ENCODE assay signal across 9 cellular contexts in genomic region chr18:4454548-4455112, GRCh38. TPM values are rescaled to one million over a fixed set of nuclear protein-coding genes. Genes with fewer than 3 reads are reported as not detected.
DNase-seq lines count a peak whose midpoint lies in the region; ATAC-seq and TF ChIP-seq lines count a peak whose summit lies in the region.
"Had no signal": no experiment of that assay in that cellular context is flagged by ENCODE, and none has a peak within 500 bp of the region (broad histone marks: within the 10 kb centered on the region; RNA-seq: fewer than 3 reads in every experiment).

No MANE protein-coding gene starts in this region.

- peak; percentile 17 for ATAC-seq in GM18868 (IDR thresholded peaks at IDR 0.05; ENCODE audit: unreplicated experiment)
- ATAC-seq in psoas muscle, result no peak
- no peak for ATAC-seq in effector memory CD8-positive, alpha-beta T cell (replicated peaks)
- ATAC-seq: K562 had no signal

- no peaks in the 10 kb centered on the region for H3K36me3 Mint-ChIP-seq in effector memory CD8-positive, alpha-beta T cell (ENCODE audit: insufficient read depth)

- WGBS in psoas muscle, 3 donors, result 1% methylated on average over 41 to 65 of the region's 65 CpGs

- DNase-seq in fibroblast of villous mesenchyme (ENCODE audit: low read depth), result no peak
- peak in 1 of 2 donors; percentile 10 for DNase-seq in psoas muscle
- DNase-seq in effector memory CD8-positive, alpha-beta T cell, result no peak
- DNase-seq in AML-193 (lab: John Stamatoyannopoulos, UW), result no peak
- no peak for DNase-seq in pons (ENCODE audit: low spot score)
- no peak for DNase-seq in SIG-M5 (lab: John Stamatoyannopoulos, UW)

- H3K27me3 ChIP-seq in HUES48 (ENCODE audit: control insufficient read depth, insufficient read depth, low read length), result peaks cover 21% of the 10 kb centered on the region
- peaks cover 0 to 48% (median 15%) of the 10 kb centered on the region in 3 donors for H3K27me3 ChIP-seq in psoas muscle (ENCODE audit: insufficient read depth in 3 of 3, low read length in 2 of 3)

- H3K9me3 ChIP-seq in HUES48 (ENCODE audit: control insufficient read depth, insufficient read depth, low read length) (no peaks in the 10 kb centered on the region), psoas muscle (no peaks in the 10 kb centered on the region)

- TF ChIP-seq CTCF in fibroblast of villous mesenchyme (IDR thresholded peaks at IDR 0.05; ENCODE audit: insufficient read depth, low read depth, low read length) (no peak), psoas muscle (IDR thresholded peaks at IDR 0.05) (no peak)

- H3K4me1 Mint-ChIP-seq in effector memory CD8-positive, alpha-beta T cell (ENCODE audit: low read depth in 2 of 2), result no peaks in the 10 kb centered on the region

- intact Hi-C loops in psoas muscle (cut with DNase I), result no loop called here

- peak overlapping the region; percentile 81 for H3K9ac ChIP-seq in HUES48 (ENCODE audit: low read depth, low read length)

- H3K36me3 ChIP-seq in HUES48 (ENCODE audit: control insufficient read depth, insufficient read depth, low read length) (no peaks in the 10 kb centered on the region), psoas muscle (ENCODE audit: insufficient read depth in 1 of 2, low read depth in 1 of 2) (no peaks in the 10 kb centered on the region)

- H3K4me1 ChIP-seq in HUES48 (ENCODE audit: control insufficient read depth, insufficient read depth, low read length) (peaks cover 40% of the 10 kb centered on the region), psoas muscle (no peaks in the 10 kb centered on the region)

- H3K4me3 ChIP-seq in HUES48 (ENCODE audit: low read depth, low read length) (peak overlapping the region; percentile 95), fibroblast of villous mesenchyme (ENCODE audit: low read depth, low read length) (peak overlapping the region; percentile 54), psoas muscle (peak overlapping the region; percentile 53)
- H3K4me3 ChIP-seq: K562 had no signal

- peak overlapping the region; percentile 71 for H3K27ac ChIP-seq in HUES48 (ENCODE audit: low read depth, low read length)
- no peak overlapping the region for H3K27ac ChIP-seq in psoas muscle

- no peak overlapping the region for H3K4me3 Mint-ChIP-seq in effector memory CD8-positive, alpha-beta T cell

- peaks cover 17 to 26% of the 10 kb centered on the region in 2 donors for H3K27me3 Mint-ChIP-seq in effector memory CD8-positive, alpha-beta T cell

- no peak overlapping the region for H3K27ac Mint-ChIP-seq in effector memory CD8-positive, alpha-beta T cell

- peaks cover 10 to 16% of the 10 kb centered on the region in 2 donors for H3K9me3 Mint-ChIP-seq in effector memory CD8-positive, alpha-beta T cell

RNA-seq across cellular contexts. Expression of gene DLGAP1, which starts 0.5 kb away (rescaled TPM):
- under 0.01 and 0.86 TPM in 2 replicates for total RNA-seq in fibroblast of villous mesenchyme
- under 1 TPM; 0.13 to 0.26 (median 0.20) TPM for total RNA-seq in psoas muscle
- under 1 TPM in 2 of 3 donors, not detected in 1; 0.09 to 0.16 TPM for polyA plus RNA-seq in psoas muscle
